8 cellular contexts compared by ENCODE assay signal in genomic region chr15:74873036-74873755, GRCh38. TPM values are rescaled to one million over a fixed set of nuclear protein-coding genes. Genes with fewer than 3 reads are reported as not detected.
DNase-seq lines count a peak whose midpoint lies in the region; ATAC-seq and TF ChIP-seq lines count a peak whose summit lies in the region.

Gene SCAMP2 (minus strand): TSS chr15:74873365. CDS start chr15:74873255, 110 bp downstream.

- H3K4me1 Mint-ChIP-seq in endothelial cell (ENCODE audit: unreplicated experiment), result peaks cover 28% of the 10 kb centered on the region

- DNase-seq in DMS 273 treated with DMSO at 0.1 percent for 48 hours (lab: John Stamatoyannopoulos, UW) (peak; percentile 84), HuH-7.5 (ENCODE audit: low spot score) (peak; percentile 98), endothelial cell (ENCODE audit: low spot score) (peak; percentile 85), midbrain (lab: John Stamatoyannopoulos, UW) (peak; percentile 96)
- DNase-seq in activated CD8-positive, alpha-beta memory T cell treated with anti-CD3 and anti-CD28 coated beads, Interleukin-2, amount 50 U/mL, for 48 hours, result peak; percentile 94
- DNase-seq in stimulated activated CD8-positive, alpha-beta memory T cell treated with anti-CD3 and anti-CD28 coated beads, Interleukin-15, amount 100 ng/mL, for 48 hours (ENCODE audit: low read depth in 2 of 2), result peak; percentile 85 to 86

- H3K27ac ChIP-seq in OCI-LY3 (ENCODE audit: low read length), result peak within 1 kb of the TSS; percentile 91

- TF ChIP-seq CTCF in OCI-LY3 (IDR thresholded peaks at IDR 0.05; ENCODE audit: low read depth, low read length) (no peak), endothelial cell (IDR thresholded peaks at IDR 0.05; ENCODE audit: unreplicated experiment) (no peak)

- peaks cover 11% of the 10 kb centered on the region for H3K27me3 Mint-ChIP-seq in endothelial cell (ENCODE audit: unreplicated experiment)

- peak within 1 kb of the TSS; percentile 93 for H3K9ac ChIP-seq in OCI-LY3 (ENCODE audit: low read length)

- H3K27ac Mint-ChIP-seq in endothelial cell (ENCODE audit: unreplicated experiment), result peak within 1 kb of the TSS; percentile 91

- no peaks in the 10 kb centered on the region; the same call in 1 of the 2 replicates for H4K20me1 ChIP-seq in OCI-LY3 (ENCODE audit: insufficient read depth, low read length)

- no peaks in the 10 kb centered on the region for H3K9me3 Mint-ChIP-seq in endothelial cell (ENCODE audit: unreplicated experiment)

- ATAC-seq in GM21528 (IDR thresholded peaks at IDR 0.05; ENCODE audit: low FRiP score, unreplicated experiment), result peak; percentile 79

- peak within 1 kb of the TSS; percentile 95 for H3K4me3 Mint-ChIP-seq in endothelial cell (ENCODE audit: unreplicated experiment)

- H3K4me2 ChIP-seq in OCI-LY3 (ENCODE audit: low read length), result peak within 1 kb of the TSS; percentile 94

- peak within 1 kb of the TSS; percentile 24; the same call in 1 of the 2 replicates for H2AFZ ChIP-seq in OCI-LY3 (ENCODE audit: low read depth, low read length)

- H3K36me3 Mint-ChIP-seq in endothelial cell (ENCODE audit: low read depth, unreplicated experiment), result peaks cover 1% of the 10 kb centered on the region

- H3K4me1 ChIP-seq in OCI-LY3 (ENCODE audit: low read length), result peaks cover 41% of the 10 kb centered on the region

- H3K79me2 ChIP-seq in OCI-LY3 (ENCODE audit: low read length), result peaks cover 42% of the 10 kb centered on the region

- peak within 1 kb of the TSS; percentile 92 for H3K4me3 ChIP-seq in OCI-LY3 (ENCODE audit: low read length)

- H3K9me3 ChIP-seq in OCI-LY3 (ENCODE audit: insufficient read depth, low read length), result peaks cover 3% of the 10 kb centered on the region; the same call in 1 of the 2 replicates

- H3K27me3 ChIP-seq in OCI-LY3 (ENCODE audit: low read depth, low read length), result no peaks in the 10 kb centered on the region

- peaks cover 22% of the 10 kb centered on the region for H3K36me3 ChIP-seq in OCI-LY3 (replicated peaks; ENCODE audit: low read depth, low read length)

RNA-seq across cellular contexts. Expression of gene SCAMP2, which starts in this region (rescaled TPM):
- 56.1 TPM for total RNA-seq in endothelial cell (ENCODE audit: unreplicated experiment)

Comparison
In these comparisons a context has a peak if more than half of its experiments do, and no peak if none do; other contexts are left out.
1. Peak in every context shown above with its lines: DNase-seq, ATAC-seq, H3K4me3 ChIP-seq and H3K27ac ChIP-seq.